Comparison of ENCODE assay signal across 8 cellular contexts in the genomic region with DNA sequence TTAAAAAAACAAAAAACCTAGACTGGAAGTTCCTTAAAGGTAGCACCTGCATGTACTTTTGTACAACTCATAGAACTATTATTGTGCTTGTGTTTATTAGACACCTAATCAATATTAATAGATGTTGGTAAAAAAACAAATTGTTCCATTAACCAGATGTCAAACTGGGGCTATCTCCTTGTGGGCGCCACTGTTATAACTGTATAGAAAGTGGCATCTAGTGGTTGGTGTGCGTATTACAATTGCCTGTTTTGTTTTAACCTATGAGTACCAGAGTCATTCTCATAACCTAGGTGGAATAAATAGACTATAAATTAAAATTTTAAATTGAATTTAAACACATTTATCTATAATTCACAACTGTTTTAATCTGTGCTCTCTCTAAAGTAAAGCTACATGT.
DNase-seq lines count a peak whose midpoint lies in the region; TF ChIP-seq lines count a peak whose summit lies in the region.

No MANE protein-coding gene starts in this region.

- peak; percentile 73 for TF ChIP-seq CTCF in KMS-11 (conservative IDR thresholded peaks at IDR 0.05; ENCODE audit: low read depth, low read length)
- peak; percentile 30 to 41 for TF ChIP-seq CTCF in suprapubic skin (IDR thresholded peaks at IDR 0.05)

- DNase-seq in SIG-M5 treated with dmso at 0.1 percent for 504 hours (lab: John Stamatoyannopoulos, UW; ENCODE audit: unreplicated experiment) (peak; percentile 17), SIG-M5 (lab: John Stamatoyannopoulos, UW) (no peak), GM23248 (peak; percentile 54), SK-MEL-5 (ENCODE audit: low read depth, low spot score) (peak; percentile 56), globus pallidus (ENCODE audit: low spot score) (peak; percentile 26), suprapubic skin (ENCODE audit: low spot score in 2 of 2) (no peak), C1 segment of cervical spinal cord (lab: John Stamatoyannopoulos, UW) (no peak)

- H3K4me3 ChIP-seq in GM23248 (no peak overlapping the region), KMS-11 (IDR thresholded peaks at IDR 0.05; ENCODE audit: insufficient read depth, low read depth, low read length) (no peak overlapping the region), suprapubic skin (no peak overlapping the region)

- H3K4me1 ChIP-seq in GM23248 (ENCODE audit: insufficient read depth) (no peaks in the 10 kb centered on the region), KMS-11 (ENCODE audit: low read depth, poor library complexity, severe bottlenecking) (no peaks in the 10 kb centered on the region), suprapubic skin (no peaks in the 10 kb centered on the region)

- H3K9me3 ChIP-seq in GM23248 (ENCODE audit: low read depth): no peaks in the 10 kb centered on the region
- no peaks in the 10 kb centered on the region for H3K9me3 ChIP-seq in suprapubic skin

- TF ChIP-seq EP300 in suprapubic skin (IDR thresholded peaks at IDR 0.05): no peak

- no peaks in the 10 kb centered on the region for H3F3A ChIP-seq in GM23248 (ENCODE audit: insufficient read depth)

- H2AFZ ChIP-seq in GM23248: no peak overlapping the region
- no peak overlapping the region for H2AFZ ChIP-seq in KMS-11 (ENCODE audit: low read depth)

- H3K4me2 ChIP-seq in GM23248 (ENCODE audit: unreplicated experiment) (no peak overlapping the region), KMS-11 (no peak overlapping the region)

- H3K9ac ChIP-seq in GM23248: no peak overlapping the region
- no peak overlapping the region for H3K9ac ChIP-seq in KMS-11

- no peaks in the 10 kb centered on the region for H3K36me3 ChIP-seq in GM23248 (ENCODE audit: low read depth)
- no peaks in the 10 kb centered on the region for H3K36me3 ChIP-seq in KMS-11 (ENCODE audit: insufficient read depth)
- H3K36me3 ChIP-seq in suprapubic skin: no peaks in the 10 kb centered on the region

- H3K27ac ChIP-seq in GM23248 (no peak overlapping the region), KMS-11 (no peak overlapping the region), suprapubic skin (no peak overlapping the region)

- TF ChIP-seq POLR2A in suprapubic skin (IDR thresholded peaks at IDR 0.05): no peak

- H3K79me2 ChIP-seq in GM23248 (ENCODE audit: insufficient read depth): no peaks in the 10 kb centered on the region
- H3K79me2 ChIP-seq in KMS-11 (ENCODE audit: insufficient read depth, low read depth): no peaks in the 10 kb centered on the region

- no peaks in the 10 kb centered on the region for H4K20me1 ChIP-seq in GM23248 (ENCODE audit: insufficient read depth)
- no peaks in the 10 kb centered on the region for H4K20me1 ChIP-seq in KMS-11 (ENCODE audit: insufficient read depth)

- no peaks in the 10 kb centered on the region for H3K9me2 ChIP-seq in GM23248 (ENCODE audit: insufficient read depth)

- 6 to 14% methylated on average over 2 of the region's 2 CpGs for WGBS in GM23248 (ENCODE audit: low coverage in 1 of 2, low lambda C conversion rate in 2 of 2, missing lambda C conversion rate in 2 of 2), 2 experiments
- WGBS in suprapubic skin: 23% methylated on average over 2 of the region's 2 CpGs

- in situ Hi-C loops in GM23248 (cut with MboI): loop anchor here (10.0 kb wide), 1 partner anchor 312 kb away; no protein-coding TSS in a partner anchor
- in situ Hi-C loops in SK-MEL-5 (cut with HindIII; ENCODE audit: low pct_unique_long_range_greater_than_20kb, low sequenced_read_pairs): no loop called here

- H3K27me3 ChIP-seq in GM23248 (replicated peaks; ENCODE audit: insufficient read depth) (no peaks in the 10 kb centered on the region), KMS-11 (ENCODE audit: insufficient read depth, low read depth) (no peaks in the 10 kb centered on the region), suprapubic skin (no peaks in the 10 kb centered on the region)

Comparison
In these comparisons a context has a peak if more than half of its experiments do, and no peak if none do; other contexts are left out.
1. DNase-seq: peak in SIG-M5 treated with dmso at 0.1 percent for 504 hours (single experiment), GM23248 (single experiment), SK-MEL-5 (single experiment) and globus pallidus (single experiment); none in SIG-M5 (single experiment), suprapubic skin (0 of 2) and C1 segment of cervical spinal cord (0 of 14).